ENCODE assay signal across 9 cellular contexts in the genomic region with DNA sequence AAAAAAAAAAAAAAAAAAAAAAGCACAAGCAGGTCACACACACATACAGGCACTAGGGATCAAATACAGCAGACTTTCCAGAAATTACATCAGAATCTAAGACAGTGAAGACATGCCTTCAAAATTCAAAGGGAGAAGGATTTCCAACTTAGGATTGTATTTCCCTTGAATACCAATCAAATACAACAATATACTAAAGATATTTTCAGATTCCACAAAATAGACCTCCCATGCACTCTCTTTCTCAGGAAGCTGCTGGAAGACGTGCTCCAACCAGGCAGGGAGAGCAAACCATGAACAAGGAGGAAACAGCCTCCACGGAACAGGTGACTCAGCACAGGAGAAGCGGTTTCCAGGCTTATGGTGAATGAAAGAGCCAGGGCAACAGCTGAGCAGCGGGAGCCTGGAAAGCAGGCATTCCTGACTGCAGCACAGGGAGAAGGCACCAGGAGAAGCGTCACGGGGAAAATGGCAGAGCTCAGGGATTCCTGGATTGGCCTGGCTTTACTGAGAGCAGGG. TPM values are rescaled to one million over a fixed set of nuclear protein-coding genes. Genes with fewer than 3 reads are reported as not detected.
DNase-seq lines count a peak whose midpoint lies in the region; ATAC-seq and TF ChIP-seq lines count a peak whose summit lies in the region.
"Had no signal": no experiment of that assay in that cellular context is flagged by ENCODE, and none has a peak within 500 bp of the region (broad histone marks: within the 10 kb centered on the region; RNA-seq: fewer than 3 reads in every experiment).

No MANE protein-coding gene starts in this region.

- no peak for ATAC-seq in thoracic aorta (ENCODE audit: insufficient number of reproducible peaks, low FRiP score, low read depth)
- no peak for ATAC-seq in HG02938 (IDR thresholded peaks at IDR 0.05; ENCODE audit: unreplicated experiment)

- peaks cover 17 to 64% of the 10 kb centered on the region in 2 donors for H3K4me1 ChIP-seq in thoracic aorta (ENCODE audit: control insufficient read depth in 1 of 2, low read depth in 2 of 2)

- DNase-seq in NCI-H510A treated with DMSO at 0.1 percent for 48 hours (lab: John Stamatoyannopoulos, UW) = peak; percentile 47
- no peak for DNase-seq in NCI-H510A (lab: John Stamatoyannopoulos, UW)
- DNase-seq in anterior cingulate cortex (lab: John Stamatoyannopoulos, UW) = peak in 35 of 58 donors; percentile 19 to 76 (median 44)
- peak; percentile 85 for DNase-seq in iPS-NIHi11 (ENCODE audit: low spot score)
- no peak for DNase-seq in thoracic aorta (ENCODE audit: low spot score)
- DNase-seq in NCI-H446 treated with DMSO at 0.1 percent for 48 hours (lab: John Stamatoyannopoulos, UW) = no peak
- DNase-seq in NCI-H187 (lab: John Stamatoyannopoulos, UW) = no peak

- no peak for TF ChIP-seq CTCF in thoracic aorta (IDR thresholded peaks at IDR 0.05)

- no peak overlapping the region for H3K4me3 ChIP-seq in thoracic aorta
- H3K4me3 ChIP-seq: lung had no signal

- peak overlapping the region; percentile 24 to 79 for H3K27ac ChIP-seq in thoracic aorta

- H3K27me3 ChIP-seq in thoracic aorta (replicated peaks; ENCODE audit: insufficient read depth) = no peaks in the 10 kb centered on the region

- no peaks in the 10 kb centered on the region for H3K9me3 ChIP-seq in thoracic aorta

- peaks cover 24% of the 10 kb centered on the region for H3K36me3 ChIP-seq in thoracic aorta

RNA-seq across cellular contexts. Expression of gene TMEM184B, which starts 32.0 kb away (rescaled TPM):
- total RNA-seq in thoracic aorta = 100 to 1,000 TPM; 134 to 254 TPM

RNA-seq across cellular contexts. Expression of gene MAFF, which starts 39.0 kb away (rescaled TPM):
- 100 to 1,000 TPM in 1 of 2 donors, 10 to 100 TPM in 1; 97.6 to 111 TPM for total RNA-seq in thoracic aorta

RNA-seq across cellular contexts. Expression of gene PLA2G6, which starts 59.2 kb away (rescaled TPM):
- 10 to 100 TPM; 27.4 to 50.4 TPM for total RNA-seq in thoracic aorta

Comparison
In these comparisons a context has a peak if more than half of its experiments do, and no peak if none do; other contexts are left out.
1. DNase-seq: peak in NCI-H510A treated with DMSO at 0.1 percent for 48 hours (single experiment), anterior cingulate cortex (35 of 58) and iPS-NIHi11 (single experiment); none in NCI-H510A (single experiment), thoracic aorta (single experiment), NCI-H446 treated with DMSO at 0.1 percent for 48 hours (single experiment) and NCI-H187 (0 of 2).